ENCODE assay signal across 1 cellular context in genomic region chr19:8396563-8397203, GRCh38.
A peak's percentile ranks its signal among the peaks of the same experiment; 100 is the strongest.
TF ChIP-seq lines count a peak whose summit lies in the region.

No MANE protein-coding gene starts in this region.

TF ChIP-seq in IMR-90, 13 proteins besides CTCF, POLR2A, EP300 and RAD21 (continued from another document):
- peak; percentile 82 for TF ChIP-seq SMC3 (IDR thresholded peaks at IDR 0.05; ENCODE audit: low read depth, low read length)
